Comparison of ENCODE assay signal across 1 cellular context in the genomic region with DNA sequence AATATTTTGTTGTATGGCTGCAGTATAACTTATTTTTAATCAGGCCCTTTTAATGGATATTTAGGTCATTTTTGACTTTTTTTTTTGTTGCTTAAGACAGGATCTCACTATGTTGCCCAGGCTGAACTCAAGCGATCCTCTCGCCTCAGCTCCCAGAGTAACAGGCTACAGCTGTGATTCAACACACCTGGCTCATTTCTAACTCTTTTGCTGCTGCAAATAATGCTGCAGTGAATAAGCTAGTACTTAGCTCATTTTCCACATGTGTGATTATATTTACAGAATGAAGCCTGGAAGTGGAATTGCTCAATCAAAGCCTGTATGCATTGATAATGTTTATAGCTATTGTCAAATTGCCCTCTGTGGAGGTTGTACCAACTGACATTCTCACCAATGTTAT.
TF ChIP-seq lines count a peak whose summit lies in the region.

No MANE protein-coding gene starts in this region.

TF ChIP-seq in HepG2, 621 proteins besides CTCF, POLR2A, EP300 and RAD21 (continued from another document):
- TF ChIP-seq, protein P1, sequence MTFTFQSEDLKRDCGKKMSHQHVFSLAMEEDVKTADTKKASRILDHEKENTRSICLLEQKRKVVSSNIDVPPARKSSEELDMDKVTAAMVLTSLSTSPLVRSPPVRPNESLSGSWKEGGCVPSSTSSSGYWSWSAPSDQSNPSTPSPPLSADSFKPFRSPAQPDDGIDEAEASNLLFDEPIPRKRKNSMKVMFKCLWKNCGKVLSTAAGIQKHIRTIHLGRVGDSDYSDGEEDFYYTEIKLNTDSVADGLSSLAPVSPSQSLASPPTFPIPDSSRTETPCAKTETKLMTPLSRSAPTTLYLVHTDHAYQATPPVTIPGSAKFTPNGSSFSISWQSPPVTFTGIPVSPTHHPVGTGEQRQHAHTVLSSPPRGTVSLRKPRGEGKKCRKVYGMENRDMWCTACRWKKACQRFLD (CRISPR knock-in tag; IDR thresholded peaks at IDR 0.05; ENCODE audit: borderline replicate concordance): no peak
- no peak for TF ChIP-seq ZBTB7A (CRISPR knock-in tag; IDR thresholded peaks at IDR 0.05)
- TF ChIP-seq ZSCAN22 (CRISPR knock-in tag; IDR thresholded peaks at IDR 0.05): no peak
- TF ChIP-seq TOE1 (CRISPR knock-in tag; IDR thresholded peaks at IDR 0.05): peak; percentile 22; the same call in 1 of the 2 replicates
- no peak for TF ChIP-seq ZNF224 (CRISPR knock-in tag; IDR thresholded peaks at IDR 0.05)
- no peak for TF ChIP-seq MAF1 (CRISPR knock-in tag; IDR thresholded peaks at IDR 0.05; ENCODE audit: borderline replicate concordance)
- TF ChIP-seq ARHGAP35 (CRISPR knock-in tag; IDR thresholded peaks at IDR 0.05; ENCODE audit: borderline replicate concordance): no peak
- TF ChIP-seq ZFAT (CRISPR knock-in tag; conservative IDR thresholded peaks at IDR 0.05): no peak
- TF ChIP-seq KMT2A (CRISPR knock-in tag; IDR thresholded peaks at IDR 0.05): no peak
- no peak for TF ChIP-seq BORCS8-MEF2B (CRISPR knock-in tag; IDR thresholded peaks at IDR 0.05)
- no peak for TF ChIP-seq HNRNPK (IDR thresholded peaks at IDR 0.05; ENCODE audit: low read depth, low read length, poor library complexity, severe bottlenecking)
- TF ChIP-seq, protein P2, sequence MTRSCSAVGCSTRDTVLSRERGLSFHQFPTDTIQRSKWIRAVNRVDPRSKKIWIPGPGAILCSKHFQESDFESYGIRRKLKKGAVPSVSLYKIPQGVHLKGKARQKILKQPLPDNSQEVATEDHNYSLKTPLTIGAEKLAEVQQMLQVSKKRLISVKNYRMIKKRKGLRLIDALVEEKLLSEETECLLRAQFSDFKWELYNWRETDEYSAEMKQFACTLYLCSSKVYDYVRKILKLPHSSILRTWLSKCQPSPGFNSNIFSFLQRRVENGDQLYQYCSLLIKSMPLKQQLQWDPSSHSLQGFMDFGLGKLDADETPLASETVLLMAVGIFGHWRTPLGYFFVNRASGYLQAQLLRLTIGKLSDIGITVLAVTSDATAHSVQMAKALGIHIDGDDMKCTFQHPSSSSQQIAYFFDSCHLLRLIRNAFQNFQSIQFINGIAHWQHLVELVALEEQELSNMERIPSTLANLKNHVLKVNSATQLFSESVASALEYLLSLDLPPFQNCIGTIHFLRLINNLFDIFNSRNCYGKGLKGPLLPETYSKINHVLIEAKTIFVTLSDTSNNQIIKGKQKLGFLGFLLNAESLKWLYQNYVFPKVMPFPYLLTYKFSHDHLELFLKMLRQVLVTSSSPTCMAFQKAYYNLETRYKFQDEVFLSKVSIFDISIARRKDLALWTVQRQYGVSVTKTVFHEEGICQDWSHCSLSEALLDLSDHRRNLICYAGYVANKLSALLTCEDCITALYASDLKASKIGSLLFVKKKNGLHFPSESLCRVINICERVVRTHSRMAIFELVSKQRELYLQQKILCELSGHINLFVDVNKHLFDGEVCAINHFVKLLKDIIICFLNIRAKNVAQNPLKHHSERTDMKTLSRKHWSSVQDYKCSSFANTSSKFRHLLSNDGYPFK (CRISPR knock-in tag; IDR thresholded peaks at IDR 0.05; ENCODE audit: borderline replicate concordance): no peak
- TF ChIP-seq CC2D1A (CRISPR knock-in tag; IDR thresholded peaks at IDR 0.05): no peak
- no peak for TF ChIP-seq TP53 (CRISPR knock-in tag; conservative IDR thresholded peaks at IDR 0.05)
- no peak for TF ChIP-seq DNMT1 (CRISPR knock-in tag; IDR thresholded peaks at IDR 0.05)
- TF ChIP-seq TGIF2 (CRISPR knock-in tag; IDR thresholded peaks at IDR 0.05): 0 out of 2 replicates have a peak, but pooled peaks have one; percentile 33
- no peak for TF ChIP-seq HDAC6 (IDR thresholded peaks at IDR 0.05; ENCODE audit: low read depth, low read length)
- TF ChIP-seq, protein P3, sequence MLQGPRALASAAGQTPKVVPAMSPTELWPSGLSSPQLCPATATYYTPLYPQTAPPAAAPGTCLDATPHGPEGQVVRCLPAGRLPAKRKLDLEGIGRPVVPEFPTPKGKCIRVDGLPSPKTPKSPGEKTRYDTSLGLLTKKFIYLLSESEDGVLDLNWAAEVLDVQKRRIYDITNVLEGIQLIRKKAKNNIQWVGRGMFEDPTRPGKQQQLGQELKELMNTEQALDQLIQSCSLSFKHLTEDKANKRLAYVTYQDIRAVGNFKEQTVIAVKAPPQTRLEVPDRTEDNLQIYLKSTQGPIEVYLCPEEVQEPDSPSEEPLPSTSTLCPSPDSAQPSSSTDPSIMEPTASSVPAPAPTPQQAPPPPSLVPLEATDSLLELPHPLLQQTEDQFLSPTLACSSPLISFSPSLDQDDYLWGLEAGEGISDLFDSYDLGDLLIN (CRISPR knock-in tag; IDR thresholded peaks at IDR 0.05; ENCODE audit: borderline replicate concordance): no peak
- no peak for TF ChIP-seq SSRP1 (CRISPR knock-in tag; IDR thresholded peaks at IDR 0.05)
- no peak for TF ChIP-seq NR2C2 (CRISPR knock-in tag; IDR thresholded peaks at IDR 0.05; ENCODE audit: borderline replicate concordance)
